ENCODE assay signal across 10 cellular contexts in genomic region chr11:10322401-10322800, GRCh38. TPM values are rescaled to one million over a fixed set of nuclear protein-coding genes. Genes with fewer than 3 reads are reported as not detected.
DNase-seq lines count a peak whose midpoint lies in the region; ATAC-seq, FAIRE-seq and TF ChIP-seq lines count a peak whose summit lies in the region.
"Had no signal": no experiment of that assay in that cellular context is flagged by ENCODE, and none has a peak within 500 bp of the region (broad histone marks: within the 10 kb centered on the region; RNA-seq: fewer than 3 reads in every experiment).

No MANE protein-coding gene starts in this region.

- H3K79me1 ChIP-seq in H1 (ENCODE audit: low read depth, low read length), result no peaks in the 10 kb centered on the region
- H3K79me1 ChIP-seq in H9 (ENCODE audit: insufficient read depth, low read depth, low read length, poor library complexity, severe bottlenecking), result no peaks in the 10 kb centered on the region

- H2BK20ac ChIP-seq in H1 (ENCODE audit: low read length), result peak overlapping the region; percentile 96
- H2BK20ac ChIP-seq in H9 (ENCODE audit: low read depth, low read length, poor library complexity, severe bottlenecking), result no peak overlapping the region

- FAIRE-seq in H1 (lab: Jason Lieb, UNC), result no peak
- FAIRE-seq: urothelium cell line had no signal

- H3K27me3 ChIP-seq in CD4-positive, CD25-positive, alpha-beta regulatory T cell (ENCODE audit: control insufficient read depth, insufficient read depth, low read length), result peaks cover 5% of the 10 kb centered on the region
- H3K27me3 ChIP-seq in OCI-LY3 (ENCODE audit: low read depth, low read length) (peaks cover 34% of the 10 kb centered on the region), H1 (replicated peaks in 1 of 4; ENCODE audit: control insufficient read depth in 3 of 4, extremely low read depth in 1 of 4, insufficient read depth in 3 of 4, low read length in 3 of 4) (no peaks in the 10 kb centered on the region), parathyroid adenoma (ENCODE audit: control insufficient read depth, insufficient read depth, low read length) (no peaks in the 10 kb centered on the region), H9 (ENCODE audit: insufficient read depth, low read length) (no peaks in the 10 kb centered on the region)
- H3K27me3 ChIP-seq in naive thymus-derived CD4-positive, alpha-beta T cell (ENCODE audit: control insufficient read depth in 2 of 2, insufficient read depth in 2 of 2, low read length in 2 of 2), result no peaks in the 10 kb centered on the region
- H3K27me3 ChIP-seq: adrenal gland had no signal

- no peak overlapping the region for H3K56ac ChIP-seq in H1 (replicated peaks; ENCODE audit: insufficient read length, low read depth, low read length)
- no peak overlapping the region for H3K56ac ChIP-seq in H9 (ENCODE audit: insufficient read length, low read depth, low read length)

- no peak overlapping the region for H3T11ph ChIP-seq in H9 (ENCODE audit: low read length)

- DNase-seq in CD4-positive, CD25-positive, alpha-beta regulatory T cell, result no peak
- DNase-seq in H1 (ENCODE audit: low read depth in 1 of 2, low spot score in 2 of 2), result no peak
- DNase-seq in naive thymus-derived CD4-positive, alpha-beta T cell, result no peak
- no peak for DNase-seq in MV-4-11 (lab: John Stamatoyannopoulos, UW)
- DNase-seq in H9, result no peak

- peaks cover 0 to 4% (median 0%) of the 10 kb centered on the region in 4 donors for H3K4me1 Mint-ChIP-seq in CD4-positive, CD25-positive, alpha-beta regulatory T cell
- H3K4me1 Mint-ChIP-seq in naive thymus-derived CD4-positive, alpha-beta T cell, result peaks cover 0 to 17% (median 3%) of the 10 kb centered on the region in 7 donors
- H3K4me1 Mint-ChIP-seq in H9, result peaks cover 47 to 65% of the 10 kb centered on the region in 2 experiments

- no peak overlapping the region for H3K14ac ChIP-seq in H1 (ENCODE audit: insufficient read length)
- no peak overlapping the region for H3K14ac ChIP-seq in H9 (ENCODE audit: insufficient read depth, low read length)

- POLR2A ChIA-PET in H1 (lab: Charles Lee; ENCODE audit: partially characterized antibody), result interaction anchor here (2.1 kb wide), 1 partner anchor 17 kb away, joined by 10 read pairs; the partner anchor contains the start of gene ADM
- POLR2A ChIA-PET in naive thymus-derived CD4-positive, alpha-beta T cell (lab: Charles Lee), result interaction anchor here (0.6 kb wide), 1 partner anchor 512 kb away, joined by 3 read pairs; no protein-coding TSS in a partner anchor

- peaks cover 19% of the 10 kb centered on the region for H3K27me3 Mint-ChIP-seq in CD4-positive, CD25-positive, alpha-beta regulatory T cell
- H3K27me3 Mint-ChIP-seq in naive thymus-derived CD4-positive, alpha-beta T cell, result peaks cover 4 to 20% (median 8%) of the 10 kb centered on the region in 5 donors
- 0 out of 2 replicates have a peak, but pooled peaks cover 2% of the 10 kb centered on the region for H3K27me3 Mint-ChIP-seq in H9 (ENCODE audit: low read depth)

- H4K5ac ChIP-seq in H1 (ENCODE audit: insufficient read length, low read depth, low read length), result no peak overlapping the region
- H4K5ac ChIP-seq in H9 (ENCODE audit: insufficient read length, low read depth, low read length), result no peak overlapping the region

- H3K36me3 ChIP-seq in CD4-positive, CD25-positive, alpha-beta regulatory T cell (ENCODE audit: control insufficient read depth, insufficient read depth, low read length), result no peaks in the 10 kb centered on the region
- H3K36me3 ChIP-seq in OCI-LY3 (replicated peaks; ENCODE audit: low read depth, low read length) (no peaks in the 10 kb centered on the region), H1 (ENCODE audit: control insufficient read depth in 2 of 4, insufficient read depth in 4 of 4, low read length in 3 of 4) (no peaks in the 10 kb centered on the region), parathyroid adenoma (ENCODE audit: control insufficient read depth, insufficient read depth, low read length) (no peaks in the 10 kb centered on the region)
- no peaks in the 10 kb centered on the region for H3K36me3 ChIP-seq in naive thymus-derived CD4-positive, alpha-beta T cell (ENCODE audit: control insufficient read depth in 2 of 3, insufficient read depth in 3 of 3, low read length in 3 of 3)
- H3K36me3 ChIP-seq: adrenal gland had no signal

- H2AFZ ChIP-seq in OCI-LY3 (ENCODE audit: low read depth, low read length) (no peak overlapping the region), H1 (ENCODE audit: low read length) (no peak overlapping the region), parathyroid adenoma (peak overlapping the region; percentile 28), H9 (ENCODE audit: low read length) (no peak overlapping the region)

- H3K9me3 Mint-ChIP-seq in CD4-positive, CD25-positive, alpha-beta regulatory T cell, result no peaks in the 10 kb centered on the region
- H3K9me3 Mint-ChIP-seq in naive thymus-derived CD4-positive, alpha-beta T cell, result no peaks in the 10 kb centered on the region
- no peaks in the 10 kb centered on the region; a peak in 1 of 5 replicates for H3K9me3 Mint-ChIP-seq in H9

- H3K23me2 ChIP-seq in H1 (ENCODE audit: low read depth, low read length) (no peaks in the 10 kb centered on the region), H9 (ENCODE audit: insufficient read length, low read depth, low read length, poor library complexity, severe bottlenecking) (no peaks in the 10 kb centered on the region)

- peak overlapping the region; percentile 50; the same call in 1 of the 2 replicates for H3K4me2 ChIP-seq in OCI-LY3 (ENCODE audit: low read length)
- no peak overlapping the region for H3K4me2 ChIP-seq in H1 (ENCODE audit: insufficient read depth in 1 of 2, low read depth in 2 of 2, low read length in 2 of 2)
- H3K4me2 ChIP-seq in parathyroid adenoma (ENCODE audit: low read length), result no peak overlapping the region
- no peak overlapping the region for H3K4me2 ChIP-seq in H9 (ENCODE audit: insufficient read depth, insufficient read length, low read length)

- H2BK5ac ChIP-seq in H1 (ENCODE audit: low read depth, low read length) (no peak overlapping the region; the same call in 1 of the 2 replicates), H9 (ENCODE audit: insufficient read length, low read length) (no peak overlapping the region)

- H3K27ac Mint-ChIP-seq in CD4-positive, CD25-positive, alpha-beta regulatory T cell, result peak overlapping the region; percentile 28 to 74 (median 70)
- H3K27ac Mint-ChIP-seq in naive thymus-derived CD4-positive, alpha-beta T cell, result peak overlapping the region in 4 of 9 donors; percentile 16 to 82 (median 62)
- H3K27ac Mint-ChIP-seq in H9, result no peak overlapping the region

- H2BK120ac ChIP-seq in H1 (replicated peaks; ENCODE audit: low read depth, low read length), result peak overlapping the region; percentile 77
- no peak overlapping the region for H2BK120ac ChIP-seq in H9 (ENCODE audit: low read depth, low read length, poor library complexity, severe bottlenecking)

- peak overlapping the region; percentile 94 for H2BK12ac ChIP-seq in H1 (ENCODE audit: low read depth, low read length)
- H2BK12ac ChIP-seq in H9 (ENCODE audit: insufficient read length, low read depth, low read length), result no peak overlapping the region

- H3K18ac ChIP-seq in H1 (ENCODE audit: extremely low read depth, low read length) (peak overlapping the region; percentile 71), H9 (ENCODE audit: insufficient read length, low read depth, low read length) (no peak overlapping the region)

- H3K9me3 ChIP-seq in CD4-positive, CD25-positive, alpha-beta regulatory T cell (ENCODE audit: control insufficient read depth in 2 of 2, low read length in 2 of 2), result no peaks in the 10 kb centered on the region
- no peaks in the 10 kb centered on the region; the same call in 1 of the 2 replicates for H3K9me3 ChIP-seq in OCI-LY3 (ENCODE audit: insufficient read depth, low read length)
- H3K9me3 ChIP-seq in H1 (ENCODE audit: insufficient read depth in 2 of 2, low read depth in 1 of 2, low read length in 1 of 2), result no peaks in the 10 kb centered on the region
- H3K9me3 ChIP-seq in parathyroid adenoma (ENCODE audit: control insufficient read depth, low read length), result no peaks in the 10 kb centered on the region
- no peaks in the 10 kb centered on the region for H3K9me3 ChIP-seq in naive thymus-derived CD4-positive, alpha-beta T cell (ENCODE audit: control insufficient read depth in 2 of 3, low read length in 3 of 3)
- H3K9me3 ChIP-seq in H9 (ENCODE audit: control insufficient read depth, low read depth, low read length), result no peaks in the 10 kb centered on the region
- H3K9me3 ChIP-seq: adrenal gland had no signal

- H3K4me1 ChIP-seq in CD4-positive, CD25-positive, alpha-beta regulatory T cell (ENCODE audit: control insufficient read depth, insufficient read depth, low read length, poor library complexity, severe bottlenecking), result no peaks in the 10 kb centered on the region
- H3K4me1 ChIP-seq in OCI-LY3 (ENCODE audit: low read length) (peaks cover 36% of the 10 kb centered on the region), H1 (replicated peaks in 1 of 4; ENCODE audit: control insufficient read depth in 3 of 4, insufficient read depth in 4 of 4, low read length in 3 of 4) (peaks cover 8 to 21% (median 14%) of the 10 kb centered on the region in 4 experiments), parathyroid adenoma (peaks cover 7% of the 10 kb centered on the region), H9 (ENCODE audit: insufficient read depth, low read length) (peaks cover 14% of the 10 kb centered on the region)
- H3K4me1 ChIP-seq in naive thymus-derived CD4-positive, alpha-beta T cell (ENCODE audit: control insufficient read depth in 2 of 2, insufficient read depth in 2 of 2, low read length in 2 of 2), result no peaks in the 10 kb centered on the region

- H2AK5ac ChIP-seq in H1 (ENCODE audit: low read depth, low read length), result peak overlapping the region; percentile 94; the same call in 1 of the 2 replicates
- H2AK5ac ChIP-seq in H9 (ENCODE audit: insufficient read length, low read length), result no peak overlapping the region

- H3K4ac ChIP-seq in H1 (replicated peaks; ENCODE audit: insufficient read length, low read depth, low read length) (no peak overlapping the region), H9 (ENCODE audit: low read depth, low read length) (no peak overlapping the region)

- no peak overlapping the region for H3K4me3 Mint-ChIP-seq in CD4-positive, CD25-positive, alpha-beta regulatory T cell
- no peak overlapping the region for H3K4me3 Mint-ChIP-seq in naive thymus-derived CD4-positive, alpha-beta T cell
- peak overlapping the region in 1 of 2 experiments; percentile 21; a peak in 1 of 5 replicates for H3K4me3 Mint-ChIP-seq in H9

- H3K4me3 ChIP-seq in CD4-positive, CD25-positive, alpha-beta regulatory T cell (ENCODE audit: low read depth, low read length), result no peak overlapping the region
- H3K4me3 ChIP-seq in OCI-LY3 (ENCODE audit: low read length), result 0 out of 2 replicates have a peak overlapping the region, but pooled peaks have one; percentile 38
- no peak overlapping the region for H3K4me3 ChIP-seq in H1 (ENCODE audit: extremely low read depth in 1 of 4, insufficient read depth in 2 of 4, low read depth in 3 of 4, low read length in 4 of 4)
- no peak overlapping the region for H3K4me3 ChIP-seq in parathyroid adenoma (ENCODE audit: low read depth, low read length)
- no peak overlapping the region for H3K4me3 ChIP-seq in naive thymus-derived CD4-positive, alpha-beta T cell (ENCODE audit: low read length)
- H3K4me3 ChIP-seq: adrenal gland had no signal

- no peak for TF ChIP-seq POLR2A in H1 (IDR thresholded peaks at IDR 0.05; ENCODE audit: control extremely low read depth in 1 of 2, low read depth in 2 of 2, low read length in 2 of 2)

- ATAC-seq in CD4-positive, CD25-positive, alpha-beta regulatory T cell (ENCODE audit: low read depth in 2 of 2), result no peak
- ATAC-seq in naive thymus-derived CD4-positive, alpha-beta T cell, result no peak
- ATAC-seq in HG03442 (IDR thresholded peaks at IDR 0.05; ENCODE audit: unreplicated experiment), result no peak

- H4K91ac ChIP-seq in H1 (replicated peaks; ENCODE audit: insufficient read length, low read length) (peak overlapping the region; percentile 90), H9 (ENCODE audit: insufficient read length, low read depth, low read length) (no peak overlapping the region)

- H3K36me3 Mint-ChIP-seq in CD4-positive, CD25-positive, alpha-beta regulatory T cell, result no peaks in the 10 kb centered on the region
- H3K36me3 Mint-ChIP-seq in naive thymus-derived CD4-positive, alpha-beta T cell, result no peaks in the 10 kb centered on the region
- H3K36me3 Mint-ChIP-seq in H9 (ENCODE audit: insufficient read depth in 1 of 3, low read depth in 3 of 3), result no peaks in the 10 kb centered on the region; a peak in 1 of 7 replicates

- CTCF ChIA-PET in H1 (lab: Charles Lee; ENCODE audit: partially characterized antibody), result interaction anchor here (0.7 to 2.7 kb wide), 5 partner anchors 13 to 266 kb away, joined by 3 to 9 read pairs (median 4); no protein-coding TSS in a partner anchor
- CTCF ChIA-PET in naive thymus-derived CD4-positive, alpha-beta T cell (lab: Charles Lee), result interaction anchor here (0.7 to 1.1 kb wide), 2 partner anchors 42 to 559 kb away, joined by 3 read pairs; no protein-coding TSS in a partner anchor

- H3K9ac ChIP-seq in OCI-LY3 (ENCODE audit: low read length) (0 out of 2 replicates have a peak overlapping the region, but pooled peaks have one; percentile 3), H1 (replicated peaks in 1 of 4; ENCODE audit: extremely low read depth in 1 of 4, low read depth in 3 of 4, low read length in 3 of 4) (no peak overlapping the region), parathyroid adenoma (no peak overlapping the region), H9 (ENCODE audit: extremely low read depth, insufficient read length, low read length) (no peak overlapping the region)

- no peak overlapping the region for H4K8ac ChIP-seq in H1 (ENCODE audit: extremely low read depth, insufficient read depth, low read length)
- no peak overlapping the region for H4K8ac ChIP-seq in H9 (replicated peaks; ENCODE audit: insufficient read length, low read depth, low read length)

- no peaks in the 10 kb centered on the region for H4K20me1 ChIP-seq in OCI-LY3 (ENCODE audit: insufficient read depth, low read length)
- no peaks in the 10 kb centered on the region for H4K20me1 ChIP-seq in H1 (replicated peaks in 1 of 2; ENCODE audit: control insufficient read depth in 1 of 2, insufficient read depth in 2 of 2, low read length in 2 of 2)
- H4K20me1 ChIP-seq in H9 (ENCODE audit: control insufficient read depth, insufficient read depth, insufficient read length), result no peaks in the 10 kb centered on the region

- TF ChIP-seq EP300 in H1 (IDR thresholded peaks at IDR 0.05; ENCODE audit: borderline replicate concordance in 1 of 2, low read depth in 2 of 2, low read length in 2 of 2), result no peak

- no peak overlapping the region for H3K23ac ChIP-seq in H1 (ENCODE audit: insufficient read length)
- no peak overlapping the region for H3K23ac ChIP-seq in H9 (ENCODE audit: insufficient read length, low read depth, low read length)

- no peak for TF ChIP-seq RAD21 in H1 (IDR thresholded peaks at IDR 0.05 in 1 of 2, conservative IDR thresholded peaks at IDR 0.05 in 1 of 2; ENCODE audit: low read depth in 2 of 2, low read length in 2 of 2)

- H3K27ac ChIP-seq in CD4-positive, CD25-positive, alpha-beta regulatory T cell (ENCODE audit: insufficient read depth, low read length, poor library complexity, severe bottlenecking), result no peak overlapping the region
- no peak overlapping the region for H3K27ac ChIP-seq in OCI-LY3 (ENCODE audit: low read length)
- no peak overlapping the region for H3K27ac ChIP-seq in H1 (ENCODE audit: low read depth, low read length)
- no peak overlapping the region for H3K27ac ChIP-seq in parathyroid adenoma
- H3K27ac ChIP-seq in naive thymus-derived CD4-positive, alpha-beta T cell (ENCODE audit: low read depth, low read length), result no peak overlapping the region
- no peak overlapping the region for H3K27ac ChIP-seq in H9 (ENCODE audit: insufficient read length, low read depth, low read length)

- H2BK15ac ChIP-seq in H1 (ENCODE audit: low read length) (no peak overlapping the region), H9 (ENCODE audit: low read depth, low read length) (no peak overlapping the region)

- H3K79me2 ChIP-seq in OCI-LY3 (ENCODE audit: low read length), result no peaks in the 10 kb centered on the region
- no peaks in the 10 kb centered on the region for H3K79me2 ChIP-seq in H1 (ENCODE audit: control insufficient read depth in 1 of 2, insufficient read depth in 2 of 2, low read length in 2 of 2)
- H3K79me2 ChIP-seq in parathyroid adenoma, result no peaks in the 10 kb centered on the region
- H3K79me2 ChIP-seq in H9 (ENCODE audit: insufficient read depth, low read length), result no peaks in the 10 kb centered on the region

- WGBS in H1 (ENCODE audit: extremely low coverage in 1 of 2, insufficient coverage in 1 of 2, insufficient read length in 1 of 2, insufficient replicate concordance in 2 of 2, low coverage in 1 of 2, low lambda C conversion rate in 2 of 2, missing lambda C conversion rate in 1 of 2), 2 experiments, result 100% methylated on average over 2 of the region's 2 CpGs; no CpG with 5 or more reads in 1 of the 2 experiments
- WGBS in H9 (ENCODE audit: extremely low coverage, insufficient read length, low lambda C conversion rate), result no CpG with 5 or more reads among the region's 2 CpGs

- intact Hi-C loops in naive thymus-derived CD4-positive, alpha-beta T cell (cut with micrococcal nuclease), result loop anchor here (5.0 kb wide), 3 partner anchors 350 to 1305 kb away; no protein-coding TSS in a partner anchor

- TF ChIP-seq CTCF in OCI-LY3 (IDR thresholded peaks at IDR 0.05; ENCODE audit: low read depth, low read length) (no peak), H1 (IDR thresholded peaks at IDR 0.05; ENCODE audit: control extremely low read depth in 1 of 3, insufficient read depth in 1 of 3, low read depth in 1 of 3, low read length in 3 of 3) (no peak), parathyroid adenoma (IDR thresholded peaks at IDR 0.05) (no peak), H9 (conservative IDR thresholded peaks at IDR 0.05) (no peak)

RNA-seq across cellular contexts. Expression of gene ADM, which starts 17.5 kb away (rescaled TPM):
- 0.39 TPM for total RNA-seq in CD4-positive, CD25-positive, alpha-beta regulatory T cell
- not detected for polyA plus RNA-seq in CD4-positive, CD25-positive, alpha-beta regulatory T cell
- 92.2 and 94.1 TPM in 2 replicates for total RNA-seq in H1 (2021; fragmentation: NEBNext Ultra II Directional; extraction: Animal tissue kit (Norgen Biotek cat#: 25700))
- polyA plus RNA-seq in H1 (2011; rRNA removed), result 95.6 and 169 TPM in 2 replicates
- polyA plus RNA-seq in H1 (2011; cell fraction: cytosol; rRNA removed), result 168 TPM
- polyA plus RNA-seq in H1 (2011; cell fraction: nucleus; rRNA removed), result 272 TPM
- 123 to 199 TPM (median 136 TPM) in 4 replicates for polyA plus RNA-seq in H1 (2012, experiment 1 of 2)
- polyA plus RNA-seq in H1 (2012, experiment 2 of 2), result 86.1 TPM
- 89.5 TPM for polyA plus RNA-seq in H1 (2013, experiment 1 of 2)
- 118 TPM for polyA plus RNA-seq in H1 (2013, experiment 2 of 2)
- polyA minus RNA-seq in H1 (2011; rRNA and poly(A)+ RNA removed), result 88.1 and 122 TPM in 2 replicates
- 66.8 TPM for polyA minus RNA-seq in H1 (2011; cell fraction: cytosol; rRNA and poly(A)+ RNA removed)
- polyA minus RNA-seq in H1 (2011; cell fraction: nucleus; rRNA and poly(A)+ RNA removed), result 175 TPM
- 10 to 100 TPM in 1 of 5 experiments, 1 to 10 TPM in 2, under 1 TPM in 2; 0.19 to 27.2 (median 3.8) TPM for total RNA-seq in naive thymus-derived CD4-positive, alpha-beta T cell
- not detected for polyA plus RNA-seq in naive thymus-derived CD4-positive, alpha-beta T cell
- 99.1 and 106 TPM in 2 replicates for total RNA-seq in H9 (2021)

RNA-seq across cellular contexts. Expression of gene SBF2, which starts 28.4 kb away (rescaled TPM):
- 5.5 TPM for total RNA-seq in CD4-positive, CD25-positive, alpha-beta regulatory T cell
- polyA plus RNA-seq in CD4-positive, CD25-positive, alpha-beta regulatory T cell, result 1 to 10 TPM; 1.1 to 2.1 (median 1.7) TPM
- 50.5 and 54.1 TPM in 2 replicates for total RNA-seq in H1 (2021; fragmentation: NEBNext Ultra II Directional; extraction: Animal tissue kit (Norgen Biotek cat#: 25700))
- 23.4 and 36.7 TPM in 2 replicates for polyA plus RNA-seq in H1 (2011; rRNA removed)
- 37.3 TPM for polyA plus RNA-seq in H1 (2011; cell fraction: cytosol; rRNA removed)
- polyA plus RNA-seq in H1 (2011; cell fraction: nucleus; rRNA removed), result 36.1 TPM
- polyA plus RNA-seq in H1 (2012, experiment 1 of 2), result 33.3 to 38.8 TPM (median 37.1 TPM) in 4 replicates
- 3.4 TPM for polyA plus RNA-seq in H1 (2012, experiment 2 of 2)
- polyA plus RNA-seq in H1 (2013, experiment 1 of 2), result 15.9 TPM
- 18.9 TPM for polyA plus RNA-seq in H1 (2013, experiment 2 of 2)
- 116 and 173 TPM in 2 replicates for polyA minus RNA-seq in H1 (2011; rRNA and poly(A)+ RNA removed)
- polyA minus RNA-seq in H1 (2011; cell fraction: cytosol; rRNA and poly(A)+ RNA removed), result 44.3 TPM
- 129 TPM for polyA minus RNA-seq in H1 (2011; cell fraction: nucleus; rRNA and poly(A)+ RNA removed)
- total RNA-seq in naive thymus-derived CD4-positive, alpha-beta T cell, result 10 to 100 TPM in 4 of 5 experiments, 1 to 10 TPM in 1; 8.5 to 35.2 (median 16.1) TPM
- polyA plus RNA-seq in naive thymus-derived CD4-positive, alpha-beta T cell, result 1 to 10 TPM; 4.2 to 4.4 TPM
- 29.8 and 30.2 TPM in 2 replicates for total RNA-seq in H9 (2021)

Comparison
In these comparisons a context has a peak if more than half of its experiments do, and no peak if none do; other contexts are left out.
1. H3K27ac Mint-ChIP-seq: peak in CD4-positive, CD25-positive, alpha-beta regulatory T cell (3 of 3); none in H9 (0 of 3).